21 cellular contexts compared by ENCODE assay signal in the genomic region with DNA sequence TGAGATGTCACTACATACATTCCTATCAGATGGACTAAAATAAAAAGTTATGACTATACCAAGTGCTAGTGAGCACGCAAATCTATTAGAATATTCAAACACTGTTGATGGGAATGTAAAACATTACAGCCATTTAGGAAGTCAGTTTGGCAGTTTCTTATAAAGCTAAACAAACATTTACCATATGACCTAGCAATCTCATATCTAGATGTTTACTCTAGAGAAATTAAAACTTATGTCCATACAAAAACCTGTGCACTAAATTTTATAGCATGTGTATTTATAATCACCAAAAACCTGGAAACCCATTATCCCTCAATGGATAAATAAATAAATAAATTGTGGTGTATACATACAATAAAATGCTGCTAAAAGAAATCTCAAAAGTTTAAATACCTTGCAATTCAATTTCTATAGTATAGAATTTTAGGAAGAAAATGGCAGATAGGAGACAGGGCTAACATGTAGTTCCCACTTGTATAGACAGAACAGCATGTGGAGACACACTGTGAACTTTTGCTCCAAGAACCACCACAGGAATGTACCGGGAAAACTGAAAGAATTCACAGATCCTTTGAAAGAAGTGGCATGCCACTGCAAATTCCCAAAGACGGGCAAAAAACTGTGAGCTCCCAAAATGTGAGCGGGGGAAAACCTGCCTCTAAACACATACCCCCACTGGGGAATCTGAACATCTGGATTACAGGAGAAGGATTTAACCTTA.
"Had no signal": no experiment of that assay in that cellular context is flagged by ENCODE, and none has a peak within 500 bp of the region (broad histone marks: within the 10 kb centered on the region; RNA-seq: fewer than 3 reads in every experiment).

No MANE protein-coding gene starts in this region.

- H3K4me3 ChIP-seq: ascending aorta, left ventricle myocardium inferior, sigmoid colon, upper lobe of right lung had no signal

- H3K4me3 Mint-ChIP-seq: activated CD4-positive, alpha-beta T cell treated with anti-CD3 and anti-CD28 coated beads, Interleukin-2, amount 10 ng/mL, durations not matched to agents 7 days and 5 days; activated CD8-positive, alpha-beta T cell treated with anti-CD3 and anti-CD28 coated beads, Interleukin-2, amount 10 ng/mL, durations not matched to agents 7 days and 5 days; activated naive CD4-positive, alpha-beta T cell treated with anti-CD3 and anti-CD28 coated beads for 36 hours; activated T-cell treated with anti-CD3 and anti-CD28 coated beads, Interleukin-2, amount 50 U/mL, for 4 hours; effector memory CD8-positive, alpha-beta T cell; naive thymus-derived CD4-positive, alpha-beta T cell had no signal

- H3K9me3 ChIP-seq: ascending aorta, neutrophil, upper lobe of right lung had no signal

- H3K9me3 Mint-ChIP-seq: activated CD4-positive, alpha-beta T cell treated with anti-CD3 and anti-CD28 coated beads, Interleukin-2, amount 10 ng/mL, durations not matched to agents 7 days and 5 days; effector memory CD8-positive, alpha-beta T cell had no signal

- H3K36me3 ChIP-seq: ascending aorta, left ventricle myocardium inferior, neutrophil, sigmoid colon, upper lobe of right lung had no signal

- FAIRE-seq: frontal cortex, kidney had no signal

- H3K4me1 ChIP-seq: ascending aorta, left ventricle myocardium inferior, parathyroid adenoma, sigmoid colon, upper lobe of right lung had no signal

- H3K9ac ChIP-seq: parathyroid adenoma had no signal

- H3K27me3 ChIP-seq: ascending aorta, neutrophil, sigmoid colon, upper lobe of right lung had no signal

- H3K27ac ChIP-seq: ascending aorta, left ventricle myocardium inferior, neutrophil, parathyroid adenoma, sigmoid colon, upper lobe of right lung had no signal

- H3K79me2 ChIP-seq: parathyroid adenoma had no signal

- H3K27ac Mint-ChIP-seq: activated CD4-positive, alpha-beta T cell treated with anti-CD3 and anti-CD28 coated beads, Interleukin-2, amount 10 ng/mL, durations not matched to agents 7 days and 5 days; activated CD8-positive, alpha-beta T cell treated with anti-CD3 and anti-CD28 coated beads, Interleukin-2, amount 10 ng/mL, durations not matched to agents 7 days and 5 days; activated naive CD4-positive, alpha-beta T cell treated with anti-CD3 and anti-CD28 coated beads for 36 hours; effector memory CD8-positive, alpha-beta T cell; naive thymus-derived CD4-positive, alpha-beta T cell had no signal

- H2AFZ ChIP-seq: parathyroid adenoma had no signal

- H3K4me1 Mint-ChIP-seq: activated CD4-positive, alpha-beta T cell treated with anti-CD3 and anti-CD28 coated beads, Interleukin-2, amount 10 ng/mL, durations not matched to agents 7 days and 5 days had no signal

- DNase-seq: activated CD4-positive, alpha-beta T cell treated with anti-CD3 and anti-CD28 coated beads, Interleukin-2, amount 10 ng/mL, durations not matched to agents 7 days and 5 days; activated CD8-positive, alpha-beta T cell treated with anti-CD3 and anti-CD28 coated beads, Interleukin-2, amount 10 ng/mL, durations not matched to agents 7 days and 5 days; activated naive CD4-positive, alpha-beta T cell treated with anti-CD3 and anti-CD28 coated beads for 36 hours; activated T-cell treated with anti-CD3 and anti-CD28 coated beads, Interleukin-2, amount 50 U/mL, for 4 hours; effector memory CD8-positive, alpha-beta T cell; hypothalamus; kidney; left ventricle myocardium inferior; mammary epithelial cell; naive thymus-derived CD4-positive, alpha-beta T cell; sigmoid colon; stimulated activated CD4-positive, alpha-beta T cell treated with anti-CD3 and anti-CD28 coated beads, Interleukin-12 subunit alpha, Interleukin-12 subunit beta, amount 100 ng/mL, for 4 hours; stimulated activated CD4-positive, alpha-beta T cell treated with anti-CD3 and anti-CD28 coated beads, Interleukin-1b, Interleukin-23, amount 100 ng/mL, for 48 hours; stimulated activated CD8-positive, alpha-beta memory T cell treated with anti-CD3 and anti-CD28 coated beads, Interleukin-4, amount 100 ng/mL, for 48 hours; stimulated activated naive CD4-positive, alpha-beta T cell; T1000; upper lobe of right lung had no signal
